In the genomic region with DNA sequence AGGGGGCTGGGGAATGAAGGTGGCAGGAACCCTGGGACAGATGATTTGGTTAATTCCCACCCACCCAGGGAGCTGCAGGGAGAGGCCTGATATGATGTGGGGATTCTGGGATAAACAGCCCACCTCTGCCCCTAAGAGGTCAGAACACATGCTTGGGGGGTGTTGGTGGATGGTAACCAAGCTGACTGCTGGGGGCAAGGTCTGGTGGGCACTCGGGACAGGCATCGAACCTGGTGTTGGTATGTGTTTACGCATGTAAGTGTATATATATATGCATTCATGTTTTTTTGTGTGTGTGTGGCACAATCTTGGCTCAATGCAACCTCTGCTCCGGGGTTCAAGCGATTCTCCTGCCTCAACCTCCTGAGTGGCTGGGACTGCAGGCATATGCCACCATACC, we compare ENCODE assay signal across 38 cellular contexts.
"Had no signal": no experiment of that assay in that cellular context is flagged by ENCODE, and none has a peak within 500 bp of the region (broad histone marks: within the 10 kb centered on the region; RNA-seq: fewer than 3 reads in every experiment).

No MANE protein-coding gene starts in this region.

- H3K4me3 Mint-ChIP-seq: activated CD4-positive, alpha-beta memory T cell treated with anti-CD3 and anti-CD28 coated beads, Interleukin-2, amount 10 ng/mL, durations not matched to agents 7 days and 5 days; activated CD4-positive, alpha-beta T cell treated with anti-CD3 and anti-CD28 coated beads for 36 hours; activated CD4-positive, alpha-beta T cell treated with anti-CD3 and anti-CD28 coated beads, Interleukin-2, amount 10 ng/mL, durations not matched to agents 7 days and 5 days; activated CD8-positive, alpha-beta memory T cell treated with anti-CD3 and anti-CD28 coated beads, Interleukin-2, amount 10 ng/mL, durations not matched to agents 7 days and 5 days; activated CD8-positive, alpha-beta T cell treated with anti-CD3 and anti-CD28 coated beads, Interleukin-2, amount 10 ng/mL, durations not matched to agents 7 days and 5 days; activated naive CD4-positive, alpha-beta T cell treated with anti-CD3 and anti-CD28 coated beads, Interleukin-2, amount 10 ng/mL, durations not matched to agents 7 days and 5 days; activated naive CD4-positive, alpha-beta T cell treated with anti-CD3 and anti-CD28 coated beads, Interleukin-2, amount 50 U/mL, for 24 hours; activated naive CD8-positive, alpha-beta T cell; activated naive CD8-positive, alpha-beta T cell treated with anti-CD3 and anti-CD28 coated beads, Interleukin-2, amount 10 ng/mL, durations not matched to agents 7 days and 5 days; activated naive CD8-positive, alpha-beta T cell treated with anti-CD3 and anti-CD28 coated beads, Interleukin-2, amount 50 U/mL, for 24 hours; activated T-cell treated with anti-CD3 and anti-CD28 coated beads, Interleukin-2, amount 50 U/mL, for 24 hours; brain; central memory CD8-positive, alpha-beta T cell; T-helper 1 cell treated with Interleukin-12 subunit alpha and Interleukin-12 subunit beta and Interleukin-4 antibody, amounts not matched to agents 30 μg/mL and 1 μg/mL, for 36 hours; T-helper 2 cell treated with Interferon-gamma antibody and Interleukin-4, amounts not matched to agents 5 μg/mL and 100 μg/mL, for 36 hours; WTC11 had no signal

- H3K9me3 Mint-ChIP-seq: activated CD4-positive, alpha-beta memory T cell treated with anti-CD3 and anti-CD28 coated beads, Interleukin-2, amount 10 ng/mL, durations not matched to agents 7 days and 5 days; activated naive CD4-positive, alpha-beta T cell treated with anti-CD3 and anti-CD28 coated beads, Interleukin-2, amount 50 U/mL, for 24 hours; activated naive CD8-positive, alpha-beta T cell treated with anti-CD3 and anti-CD28 coated beads, Interleukin-2, amount 10 ng/mL, durations not matched to agents 7 days and 5 days; activated T-helper 2 cell treated with anti-CD3 and anti-CD28 coated beads, Interferon-gamma antibody, Interleukin-2, Interleukin-4, amounts not matched to agents 10 μg/mL and 5 μg/mL and 100 μg/mL, durations not matched to agents 14 hours and 24 hours and 36 hours; central memory CD8-positive, alpha-beta T cell; T-helper 2 cell treated with Interferon-gamma antibody and Interleukin-4, amounts not matched to agents 5 μg/mL and 100 μg/mL, for 36 hours had no signal

- H3K27ac ChIP-seq: ascending aorta, cardiac muscle cell, WERI-Rb-1 had no signal

- FAIRE-seq: bronchial epithelial cell had no signal

- H3K36me3 ChIP-seq: ascending aorta, cardiac muscle cell, WERI-Rb-1 had no signal

- H3K4me3 ChIP-seq: ascending aorta, cardiac muscle cell had no signal

- H3K36me3 Mint-ChIP-seq: activated naive CD8-positive, alpha-beta T cell; brain; WTC11 had no signal

- ATAC-seq: activated CD4-positive, alpha-beta T cell treated with anti-CD3 and anti-CD28 coated beads for 36 hours; activated CD4-positive, CD25-positive, alpha-beta regulatory T cell treated with anti-CD3 and anti-CD28 coated beads, Interleukin-2, amount 50 U/mL, for 24 hours; activated CD8-positive, alpha-beta memory T cell treated with anti-CD3 and anti-CD28 coated beads, Interleukin-2, amount 10 ng/mL, durations not matched to agents 7 days and 5 days; activated CD8-positive, alpha-beta T cell treated with anti-CD3 and anti-CD28 coated beads, Interleukin-2, amount 10 ng/mL, durations not matched to agents 7 days and 5 days; activated naive CD8-positive, alpha-beta T cell treated with anti-CD3 and anti-CD28 coated beads, Interleukin-2, amount 50 U/mL, for 24 hours; WTC11 had no signal

- H3K27me3 ChIP-seq: ascending aorta, cardiac muscle cell had no signal

- DNase-seq: activated CD4-positive, alpha-beta memory T cell treated with anti-CD3 and anti-CD28 coated beads, Interleukin-2, amount 10 ng/mL, durations not matched to agents 7 days and 5 days; activated CD4-positive, alpha-beta T cell treated with anti-CD3 and anti-CD28 coated beads for 1 hour; activated CD4-positive, alpha-beta T cell treated with anti-CD3 and anti-CD28 coated beads for 36 hours; activated CD4-positive, alpha-beta T cell treated with anti-CD3 and anti-CD28 coated beads for 48 hours; activated CD4-positive, alpha-beta T cell treated with anti-CD3 and anti-CD28 coated beads, Interleukin-2, amount 10 ng/mL, durations not matched to agents 7 days and 5 days; activated CD4-positive, alpha-beta T cell treated with anti-CD3 and anti-CD28 coated beads, Interleukin-2, amount 50 U/mL, for 48 hours; activated CD4-positive, CD25-positive, alpha-beta regulatory T cell; activated CD8-positive, alpha-beta memory T cell treated with anti-CD3 and anti-CD28 coated beads for 24 hours; activated CD8-positive, alpha-beta memory T cell treated with anti-CD3 and anti-CD28 coated beads, Interleukin-2, amount 10 ng/mL, durations not matched to agents 7 days and 5 days; activated CD8-positive, alpha-beta memory T cell treated with anti-CD3 and anti-CD28 coated beads, Interleukin-2, amount 50 U/mL, for 48 hours; activated CD8-positive, alpha-beta T cell treated with anti-CD3 and anti-CD28 coated beads, Interleukin-2, amount 10 ng/mL, durations not matched to agents 7 days and 5 days; activated effector memory CD4-positive, alpha-beta T cell treated with Interleukin-2 at 50 U/mL for 16 hours; activated gamma-delta T cell; activated naive CD4-positive, alpha-beta T cell treated with anti-CD3 and anti-CD28 coated beads, Interleukin-2, amount 10 ng/mL, durations not matched to agents 7 days and 5 days; activated naive CD4-positive, alpha-beta T cell treated with Interleukin-2 at 50 U/mL for 16 hours; activated naive CD8-positive, alpha-beta T cell treated with anti-CD3 and anti-CD28 coated beads, Interleukin-2, amount 10 ng/mL, durations not matched to agents 7 days and 5 days; activated naive CD8-positive, alpha-beta T cell treated with anti-CD3 and anti-CD28 coated beads, Interleukin-2, amount 50 U/mL, for 24 hours; activated T-cell treated with anti-CD3 and anti-CD28 coated beads, Interleukin-2, amount 50 U/mL, for 24 hours; activated T-cell treated with anti-CD3 and anti-CD28 coated beads, Interleukin-2, amount 50 U/mL, for 48 hours; amygdala; anterior cingulate cortex; caudate nucleus; T-helper 1 cell; T-helper 2 cell; T-helper 9 cell; WERI-Rb-1 had no signal

- H3K27me3 Mint-ChIP-seq: activated CD4-positive, alpha-beta T cell treated with anti-CD3 and anti-CD28 coated beads for 36 hours; activated CD4-positive, alpha-beta T cell treated with anti-CD3 and anti-CD28 coated beads, Interleukin-2, amount 10 ng/mL, durations not matched to agents 7 days and 5 days; activated naive CD4-positive, alpha-beta T cell treated with anti-CD3 and anti-CD28 coated beads, Interleukin-2, amount 50 U/mL, for 24 hours; activated naive CD8-positive, alpha-beta T cell; activated naive CD8-positive, alpha-beta T cell treated with anti-CD3 and anti-CD28 coated beads, Interleukin-2, amount 10 ng/mL, durations not matched to agents 7 days and 5 days; activated T-cell treated with anti-CD3 and anti-CD28 coated beads, Interleukin-2, amount 50 U/mL, for 24 hours; central memory CD8-positive, alpha-beta T cell had no signal

- H3K9me3 ChIP-seq: ascending aorta had no signal

- H3K27ac Mint-ChIP-seq: activated CD4-positive, alpha-beta memory T cell treated with anti-CD3 and anti-CD28 coated beads, Interleukin-2, amount 10 ng/mL, durations not matched to agents 7 days and 5 days; activated CD4-positive, alpha-beta T cell treated with anti-CD3 and anti-CD28 coated beads for 36 hours; activated CD4-positive, alpha-beta T cell treated with anti-CD3 and anti-CD28 coated beads, Interleukin-2, amount 10 ng/mL, durations not matched to agents 7 days and 5 days; activated CD8-positive, alpha-beta memory T cell treated with anti-CD3 and anti-CD28 coated beads, Interleukin-2, amount 10 ng/mL, durations not matched to agents 7 days and 5 days; activated CD8-positive, alpha-beta T cell treated with anti-CD3 and anti-CD28 coated beads, Interleukin-2, amount 10 ng/mL, durations not matched to agents 7 days and 5 days; activated naive CD4-positive, alpha-beta T cell treated with anti-CD3 and anti-CD28 coated beads, Interleukin-2, amount 10 ng/mL, durations not matched to agents 7 days and 5 days; activated naive CD4-positive, alpha-beta T cell treated with anti-CD3 and anti-CD28 coated beads, Interleukin-2, amount 50 U/mL, for 24 hours; activated naive CD8-positive, alpha-beta T cell; activated naive CD8-positive, alpha-beta T cell treated with anti-CD3 and anti-CD28 coated beads, Interleukin-2, amount 10 ng/mL, durations not matched to agents 7 days and 5 days; activated naive CD8-positive, alpha-beta T cell treated with anti-CD3 and anti-CD28 coated beads, Interleukin-2, amount 50 U/mL, for 24 hours; activated T-cell treated with anti-CD3 and anti-CD28 coated beads, Interleukin-2, amount 50 U/mL, for 24 hours; activated T-helper 2 cell treated with anti-CD3 and anti-CD28 coated beads, Interferon-gamma antibody, Interleukin-2, Interleukin-4, amounts not matched to agents 10 μg/mL and 5 μg/mL and 100 μg/mL, durations not matched to agents 14 hours and 24 hours and 36 hours; brain; T-helper 1 cell treated with Interleukin-12 subunit alpha and Interleukin-12 subunit beta and Interleukin-4 antibody, amounts not matched to agents 30 μg/mL and 1 μg/mL, for 36 hours; T-helper 2 cell treated with Interferon-gamma antibody and Interleukin-4, amounts not matched to agents 5 μg/mL and 100 μg/mL, for 36 hours; WTC11 had no signal
